7 cellular contexts compared by ENCODE assay signal in genomic region chr12:102344691-102345090, GRCh38.
"Had no signal": no experiment of that assay in that cellular context is flagged by ENCODE, and none has a peak within 500 bp of the region (broad histone marks: within the 10 kb centered on the region; RNA-seq: fewer than 3 reads in every experiment).

No MANE protein-coding gene starts in this region.

- H3K4me1 Mint-ChIP-seq: IgD-negative memory B cell had no signal

- H3K4me3 ChIP-seq: K562 had no signal

- H3K27ac ChIP-seq: HL-60 had no signal

- DNase-seq: IMR-90, KBM-7 had no signal

- FAIRE-seq: HepG2, HTR-8/SVneo, K562 had no signal

- H3K4me3 Mint-ChIP-seq: IgD-negative memory B cell had no signal

- H3K27ac Mint-ChIP-seq: IgD-negative memory B cell had no signal
